In genomic region chr2:61536723-61537581, GRCh38 we compare ENCODE assay signal across 8 cellular contexts. TPM values are rescaled to one million over a fixed set of nuclear protein-coding genes. Genes with fewer than 3 reads are reported as not detected.
DNase-seq lines count a peak whose midpoint lies in the region; ATAC-seq and TF ChIP-seq lines count a peak whose summit lies in the region.

No MANE protein-coding gene starts in this region.

- H3K9me3 ChIP-seq in BLaER1 treated with 17β-estradiol and CSF1 and Interleukin-3, amounts not matched to agents 10 nM and 100 nM (replicated peaks in 1 of 11), result no peaks in the 10 kb centered on the region
- H3K9me3 ChIP-seq in ectodermal cell (ENCODE audit: control insufficient read depth, low read length) (no peaks in the 10 kb centered on the region), lung (ENCODE audit: control insufficient read depth in 2 of 2, insufficient read depth in 1 of 2, low read length in 1 of 2) (no peaks in the 10 kb centered on the region)

- ATAC-seq in HG03457 (IDR thresholded peaks at IDR 0.05; ENCODE audit: unreplicated experiment), result peak; percentile 46
- ATAC-seq in activated CD8-positive, alpha-beta T cell treated with anti-CD3 and anti-CD28 coated beads, Interleukin-2, amount 10 ng/mL, durations not matched to agents 7 days and 5 days, result peak; percentile 74
- ATAC-seq in lung (ENCODE audit: insufficient read depth, low FRiP score), result peak; percentile 50

- peak overlapping the region; percentile 89 for H3K4me3 Mint-ChIP-seq in activated CD8-positive, alpha-beta T cell treated with anti-CD3 and anti-CD28 coated beads, Interleukin-2, amount 10 ng/mL, durations not matched to agents 7 days and 5 days

- peak overlapping the region; percentile 95 to 99 (median 98) for H3K9ac ChIP-seq in BLaER1 treated with 17β-estradiol and CSF1 and Interleukin-3, amounts not matched to agents 10 nM and 100 nM

- H3K4me3 ChIP-seq in BLaER1 treated with 17β-estradiol and CSF1 and Interleukin-3, amounts not matched to agents 10 nM and 100 nM, result peak overlapping the region; percentile 72 to 93 (median 86)
- H3K4me3 ChIP-seq in ectodermal cell (ENCODE audit: insufficient read depth, low read depth, low read length) (peak overlapping the region; percentile 94), lung (peak overlapping the region; percentile 82)

- DNase-seq in GM19240 (ENCODE audit: insufficient read length, low spot score) (peak; percentile 64), NCI-H69 (lab: John Stamatoyannopoulos, UW) (peak; percentile 89), lung (ENCODE audit: low spot score) (peak; percentile 85)
- peak; percentile 95 for DNase-seq in activated CD8-positive, alpha-beta T cell treated with anti-CD3 and anti-CD28 coated beads, Interleukin-2, amount 10 ng/mL, durations not matched to agents 7 days and 5 days
- DNase-seq in stimulated activated CD4-positive, alpha-beta T cell treated with anti-CD3 and anti-CD28 coated beads, TNF-alpha, amount 100 ng/mL, for 24 hours (ENCODE audit: low read depth in 3 of 3), result peak; percentile 65 to 84 (median 70)

- no peak for TF ChIP-seq CTCF in lung (IDR thresholded peaks at IDR 0.05; ENCODE audit: control extremely low read depth, extremely low read depth)

- no peaks in the 10 kb centered on the region for H3K27me3 Mint-ChIP-seq in activated CD8-positive, alpha-beta T cell treated with anti-CD3 and anti-CD28 coated beads, Interleukin-2, amount 10 ng/mL, durations not matched to agents 7 days and 5 days (ENCODE audit: low read depth)

- peak overlapping the region; percentile 92 to 99 (median 95) for H3K27ac ChIP-seq in BLaER1 treated with 17β-estradiol and CSF1 and Interleukin-3, amounts not matched to agents 10 nM and 100 nM
- H3K27ac ChIP-seq in ectodermal cell (ENCODE audit: insufficient read depth, low read depth, low read length, poor library complexity, severe bottlenecking), result peak overlapping the region; percentile 99
- peak overlapping the region; percentile 92 to 95 for H3K27ac ChIP-seq in lung (ENCODE audit: low read depth in 1 of 2, low read length in 1 of 2)

- H3K9me3 Mint-ChIP-seq in activated CD8-positive, alpha-beta T cell treated with anti-CD3 and anti-CD28 coated beads, Interleukin-2, amount 10 ng/mL, durations not matched to agents 7 days and 5 days (ENCODE audit: insufficient read depth), result no peaks in the 10 kb centered on the region

- peaks cover 25% of the 10 kb centered on the region for H3K4me1 Mint-ChIP-seq in activated CD8-positive, alpha-beta T cell treated with anti-CD3 and anti-CD28 coated beads, Interleukin-2, amount 10 ng/mL, durations not matched to agents 7 days and 5 days (ENCODE audit: low read depth)

- peaks cover 11 to 28% (median 17%) of the 10 kb centered on the region in 11 experiments for H3K36me3 ChIP-seq in BLaER1 treated with 17β-estradiol and CSF1 and Interleukin-3, amounts not matched to agents 10 nM and 100 nM
- peaks cover 6% of the 10 kb centered on the region for H3K36me3 ChIP-seq in ectodermal cell (ENCODE audit: control insufficient read depth, insufficient read depth, low read length)
- H3K36me3 ChIP-seq in lung (ENCODE audit: control insufficient read depth in 2 of 2, insufficient read depth in 2 of 2, low read length in 2 of 2), result no peaks in the 10 kb centered on the region

- no peaks in the 10 kb centered on the region for H3K27me3 ChIP-seq in BLaER1 treated with 17β-estradiol and CSF1 and Interleukin-3, amounts not matched to agents 10 nM and 100 nM
- no peaks in the 10 kb centered on the region for H3K27me3 ChIP-seq in ectodermal cell (ENCODE audit: control insufficient read depth, insufficient read depth, low read length, poor library complexity, severe bottlenecking)
- no peaks in the 10 kb centered on the region for H3K27me3 ChIP-seq in lung (ENCODE audit: control insufficient read depth, insufficient read depth)

- peaks cover 19 to 48% (median 42%) of the 10 kb centered on the region in 10 experiments for H3K4me1 ChIP-seq in BLaER1 treated with 17β-estradiol and CSF1 and Interleukin-3, amounts not matched to agents 10 nM and 100 nM
- H3K4me1 ChIP-seq in ectodermal cell (ENCODE audit: control insufficient read depth, insufficient read depth, low read length) (peaks cover 4% of the 10 kb centered on the region), lung (ENCODE audit: control insufficient read depth in 2 of 2, insufficient read depth in 2 of 2, low read length in 2 of 2) (peaks cover 4 to 8% of the 10 kb centered on the region in 2 donors)

- peak overlapping the region; percentile 94 for H3K27ac Mint-ChIP-seq in activated CD8-positive, alpha-beta T cell treated with anti-CD3 and anti-CD28 coated beads, Interleukin-2, amount 10 ng/mL, durations not matched to agents 7 days and 5 days

- 0% methylated on average over 59 to 60 of the region's 60 CpGs for WGBS in ectodermal cell, 2 experiments
- 1% methylated on average over 52 to 60 of the region's 60 CpGs for WGBS in lung, 2 donors

- CTCF ChIA-PET in activated CD8-positive, alpha-beta T cell treated with anti-CD3 and anti-CD28 coated beads, Interleukin-2, amount 10 ng/mL, durations not matched to agents 7 days and 5 days (lab: Charles Lee), result interaction anchor here (1.2 kb wide), 1 partner anchor 10 kb away, joined by 3 read pairs; no protein-coding TSS in a partner anchor

- H4K20me1 ChIP-seq in BLaER1 treated with 17β-estradiol and CSF1 and Interleukin-3, amounts not matched to agents 10 nM and 100 nM, result peaks cover 43 to 46% (median 45%) of the 10 kb centered on the region in 11 experiments

- peaks cover 28% of the 10 kb centered on the region for H3K36me3 Mint-ChIP-seq in activated CD8-positive, alpha-beta T cell treated with anti-CD3 and anti-CD28 coated beads, Interleukin-2, amount 10 ng/mL, durations not matched to agents 7 days and 5 days (ENCODE audit: low read depth)

- POLR2A ChIA-PET in activated CD8-positive, alpha-beta T cell treated with anti-CD3 and anti-CD28 coated beads, Interleukin-2, amount 10 ng/mL, durations not matched to agents 7 days and 5 days (lab: Charles Lee), result interaction anchor here (0.6 to 3.0 kb wide), 12 partner anchors 11 to 775 kb away, joined by 3 to 22 read pairs (median 4); partner anchors contain the start of genes FAM161A and USP34

- H3K4me2 ChIP-seq in BLaER1 treated with 17β-estradiol and CSF1 and Interleukin-3, amounts not matched to agents 10 nM and 100 nM, result peak overlapping the region; percentile 79 to 97 (median 92)

RNA-seq across cellular contexts. Expression of gene XPO1, which starts 1.2 kb away (rescaled TPM):
- total RNA-seq in activated CD8-positive, alpha-beta T cell treated with anti-CD3 and anti-CD28 coated beads, Interleukin-2, amount 10 ng/mL, durations not matched to agents 7 days and 5 days, result 100 to 1,000 TPM; 208 to 226 TPM
- polyA plus RNA-seq in ectodermal cell (2013, experiment 1 of 4), result 308 TPM
- 318 TPM for polyA plus RNA-seq in ectodermal cell (2013, experiment 2 of 4)
- polyA plus RNA-seq in ectodermal cell (2013, experiment 3 of 4), result 260 TPM
- 285 TPM for polyA plus RNA-seq in ectodermal cell (2013, experiment 4 of 4)
- 100 to 1,000 TPM; 112 to 568 TPM for total RNA-seq in lung
- polyA plus RNA-seq in lung, result 10 to 100 TPM; 57.9 to 59.6 TPM

Comparison
In these comparisons a context has a peak if more than half of its experiments do, and no peak if none do; other contexts are left out.
1. Peak in every context shown above with its lines: DNase-seq, ATAC-seq, H3K4me3 ChIP-seq and H3K27ac ChIP-seq.